1 cellular context compared by ENCODE assay signal in the genomic region with DNA sequence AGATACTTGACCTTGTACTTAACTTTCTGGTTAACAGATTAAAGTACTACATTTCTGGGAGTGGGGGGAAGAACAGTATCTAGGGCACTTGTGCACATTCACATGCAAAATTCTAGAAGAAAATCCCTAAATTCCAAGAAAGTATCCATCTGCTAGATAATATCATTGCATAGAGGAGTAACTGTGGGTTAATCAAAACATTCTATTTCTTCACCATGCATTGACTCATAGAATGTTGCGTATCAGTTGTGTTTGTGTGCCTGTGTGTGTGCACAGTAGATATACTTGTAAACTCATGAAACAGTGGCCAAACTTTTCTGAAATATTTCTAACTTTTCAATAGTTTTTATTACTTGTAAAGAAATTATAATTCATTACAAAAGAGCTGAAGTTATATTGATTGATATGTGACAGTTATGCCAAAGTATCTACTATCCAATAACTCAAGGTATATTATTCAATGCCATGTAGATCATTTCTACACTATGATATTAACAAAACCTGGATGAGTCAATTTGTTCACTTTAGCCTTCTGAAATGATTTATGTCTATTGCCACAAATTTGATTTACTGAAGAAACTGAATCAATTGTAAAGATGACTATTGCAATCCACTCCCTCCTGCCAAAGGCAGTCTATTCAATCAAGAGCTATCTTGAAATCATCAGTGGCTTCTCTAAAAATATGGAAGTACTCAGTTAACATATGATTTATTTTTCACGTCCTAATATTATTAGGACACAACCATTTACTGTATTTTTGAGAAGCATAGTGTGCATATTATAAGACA.
TF ChIP-seq lines count a peak whose summit lies in the region.

No MANE protein-coding gene starts in this region.

TF ChIP-seq in SK-N-SH, 30 proteins besides CTCF, POLR2A, EP300 and RAD21 (continued from another document):
- TF ChIP-seq TCF12 (IDR thresholded peaks at IDR 0.05) (no peak), FOSL2 (IDR thresholded peaks at IDR 0.05; ENCODE audit: borderline replicate concordance, low read depth) (no peak)
